Comparison of ENCODE assay signal across 16 cellular contexts in the genomic region with DNA sequence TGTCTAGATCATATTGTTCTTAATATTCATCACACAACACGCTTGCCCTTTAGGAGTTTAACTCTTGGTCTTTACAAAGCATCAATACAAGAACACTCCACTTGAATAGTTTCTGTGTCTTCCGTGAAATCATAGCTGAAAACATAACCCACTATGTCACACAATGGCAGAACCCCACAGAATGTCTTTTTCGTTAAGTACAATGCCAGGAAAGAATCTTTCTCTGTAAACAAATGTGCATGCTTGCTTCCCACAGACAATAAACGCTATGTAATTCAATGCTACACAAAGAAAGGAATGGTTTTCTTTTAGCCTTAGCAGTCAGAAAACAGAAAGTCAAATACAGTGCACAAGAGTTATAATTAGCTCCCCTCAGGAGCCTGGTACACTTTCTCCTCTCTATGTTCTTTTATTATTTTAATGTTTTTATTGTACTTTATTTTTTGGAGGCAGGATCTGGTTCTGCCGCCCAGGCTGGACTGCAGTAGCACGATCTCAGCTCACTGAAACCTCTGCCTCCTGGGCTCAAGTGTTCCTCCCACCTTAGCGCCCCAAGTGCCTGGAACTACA.
DNase-seq lines count a peak whose midpoint lies in the region; ATAC-seq, FAIRE-seq and TF ChIP-seq lines count a peak whose summit lies in the region.
"Had no signal": no experiment of that assay in that cellular context is flagged by ENCODE, and none has a peak within 500 bp of the region (broad histone marks: within the 10 kb centered on the region; RNA-seq: fewer than 3 reads in every experiment).

No MANE protein-coding gene starts in this region.

- no peaks in the 10 kb centered on the region for H3K9me1 ChIP-seq in K562 (ENCODE audit: control insufficient read depth, insufficient read depth, low read length)

- no peak overlapping the region for H2BK120ac ChIP-seq in mesendoderm (ENCODE audit: low read depth, low read length)

- peak overlapping the region; percentile 67 for H3K23ac ChIP-seq in mesendoderm (ENCODE audit: low read length)

- no peak overlapping the region for H3K4ac ChIP-seq in mesendoderm (ENCODE audit: low read depth, low read length)

- H4K20me1 ChIP-seq in GM23338 (replicated peaks; ENCODE audit: insufficient read depth) (peaks cover 7% of the 10 kb centered on the region; the same call in 1 of the 2 replicates), K562 (replicated peaks; ENCODE audit: control insufficient read depth, insufficient read depth, low read length) (peaks cover 7% of the 10 kb centered on the region; the same call in 1 of the 2 replicates)

- no peaks in the 10 kb centered on the region for H3K27me3 ChIP-seq in GM23338 (ENCODE audit: insufficient read depth)
- no peaks in the 10 kb centered on the region for H3K27me3 ChIP-seq in K562 (ENCODE audit: control insufficient read depth in 2 of 2, insufficient read depth in 2 of 2, low read length in 2 of 2)
- H3K27me3 ChIP-seq in mesendoderm (ENCODE audit: insufficient read depth, low read length, poor library complexity): no peaks in the 10 kb centered on the region
- H3K27me3 ChIP-seq: BE2C had no signal

- no peak overlapping the region for H2BK5ac ChIP-seq in mesendoderm (ENCODE audit: low read length)

- H3K36me3 ChIP-seq in GM23338 (ENCODE audit: insufficient read depth) (no peaks in the 10 kb centered on the region), K562 (ENCODE audit: control insufficient read depth, insufficient read depth, low read length) (peaks cover 12% of the 10 kb centered on the region), mesendoderm (ENCODE audit: control insufficient read depth, insufficient read depth, low read length) (no peaks in the 10 kb centered on the region)
- H3K36me3 ChIP-seq: BE2C had no signal

- WGBS in K562 (ENCODE audit: insufficient coverage, low coverage, missing lambda C conversion rate): 71% methylated on average over 7 of the region's 7 CpGs
- no CpG with 5 or more reads among the region's 7 CpGs for WGBS in mesendoderm (ENCODE audit: extremely low coverage, insufficient coverage, low lambda C conversion rate)

- no peak for TF ChIP-seq POLR2A in K562 (conservative IDR thresholded peaks at IDR 0.05)

- H4K5ac ChIP-seq in mesendoderm (ENCODE audit: low read length): no peak overlapping the region

- H3K4me1 Mint-ChIP-seq in GM23338: peaks cover 22% of the 10 kb centered on the region

- H3K36me3 Mint-ChIP-seq in GM23338 (ENCODE audit: low read depth): no peaks in the 10 kb centered on the region; the same call in 2 of the 3 replicates

- no peak overlapping the region for H2AFZ ChIP-seq in GM23338
- H2AFZ ChIP-seq in K562 (ENCODE audit: low read depth, low read length): no peak overlapping the region
- H2AFZ ChIP-seq: GM23248 had no signal

- no peak overlapping the region for H4K8ac ChIP-seq in mesendoderm (ENCODE audit: low read depth, low read length)

- TF ChIP-seq CTCF in GM23338 (conservative IDR thresholded peaks at IDR 0.05; ENCODE audit: low read depth in 2 of 2) (no peak), K562 (IDR thresholded peaks at IDR 0.05 in 2 of 3, conservative IDR thresholded peaks at IDR 0.05 in 1 of 3; ENCODE audit: insufficient read depth in 2 of 3, low read depth in 1 of 3, low read length in 3 of 3) (no peak)

- no peak overlapping the region for H3K27ac Mint-ChIP-seq in GM23338
- H3K27ac Mint-ChIP-seq: stimulated activated naive CD8-positive, alpha-beta T cell treated with anti-CD3 and anti-CD28 coated beads, Interleukin-15, amount 100 ng/mL, for 72 hours had no signal

- H3K4me2 ChIP-seq in GM23338 (no peak overlapping the region), K562 (ENCODE audit: insufficient read depth, low read length) (no peak overlapping the region), mesendoderm (ENCODE audit: low read length) (no peak overlapping the region)
- H3K4me2 ChIP-seq: KMS-11 had no signal

- H3K9me2 ChIP-seq in GM23338 (ENCODE audit: insufficient read depth): no peaks in the 10 kb centered on the region

- H3K4me3 ChIP-seq in GM23338: no peak overlapping the region
- no peak overlapping the region for H3K4me3 ChIP-seq in K562
- H3K4me3 ChIP-seq in mesendoderm (ENCODE audit: low read length): no peak overlapping the region
- H3K4me3 ChIP-seq: GM23248 had no signal

- no peaks in the 10 kb centered on the region for H3K9me3 ChIP-seq in K562 (replicated peaks; ENCODE audit: control insufficient read depth, insufficient read depth, low read depth, low read length)
- H3K9me3 ChIP-seq: BE2C had no signal

- no peak overlapping the region for H3K56ac ChIP-seq in mesendoderm (ENCODE audit: low read length)

- H3K9ac ChIP-seq in K562 (ENCODE audit: insufficient read depth in 1 of 2, low read depth in 2 of 2, low read length in 2 of 2) (no peak overlapping the region), mesendoderm (ENCODE audit: low read length) (no peak overlapping the region)
- H3K9ac ChIP-seq: GM23248, KMS-11 had no signal

- peaks cover 5% of the 10 kb centered on the region for H3K27me3 Mint-ChIP-seq in GM23338 (ENCODE audit: insufficient read depth, low read depth, poor library complexity)
- H3K27me3 Mint-ChIP-seq: stimulated activated naive CD8-positive, alpha-beta T cell treated with anti-CD3 and anti-CD28 coated beads, Interleukin-15, amount 100 ng/mL, for 72 hours had no signal

- DNase-seq in GM23338 (ENCODE audit: low spot score) (no peak), NCI-H2107 treated with DMSO at 0.1 percent for 48 hours (lab: John Stamatoyannopoulos, UW; ENCODE audit: unreplicated experiment) (peak; percentile 94), K562 (ENCODE audit: extremely low read depth in 1 of 4, low spot score in 3 of 4) (no peak), mesendoderm (no peak), T-helper 9 cell (no peak), mucosa of gallbladder (ENCODE audit: low spot score) (no peak)
- DNase-seq: activated CD4-positive, alpha-beta T cell treated with anti-CD3 and anti-CD28 coated beads, Interleukin-2, amount 50 U/mL, for 4 hours; BE2C; GM23248; left colon; NCI-H524; RPMI8226; stimulated activated naive CD8-positive, alpha-beta T cell treated with anti-CD3 and anti-CD28 coated beads, Interleukin-15, amount 100 ng/mL, for 72 hours had no signal

- H3K9me3 Mint-ChIP-seq in GM23338: no peaks in the 10 kb centered on the region
- H3K9me3 Mint-ChIP-seq: stimulated activated naive CD8-positive, alpha-beta T cell treated with anti-CD3 and anti-CD28 coated beads, Interleukin-15, amount 100 ng/mL, for 72 hours had no signal

- TSS peak; percentile 19 for BruUV-seq in K562 (replicated peaks; lab: Mats Ljungman, UMichigan)

- no peak overlapping the region for H3K4me3 Mint-ChIP-seq in GM23338
- H3K4me3 Mint-ChIP-seq: stimulated activated naive CD8-positive, alpha-beta T cell treated with anti-CD3 and anti-CD28 coated beads, Interleukin-15, amount 100 ng/mL, for 72 hours had no signal

- peak overlapping the region; percentile 1; the same call in 1 of the 2 replicates for H3K27ac ChIP-seq in GM23338 (ENCODE audit: low read depth)
- H3K27ac ChIP-seq in K562 (ENCODE audit: extremely low read depth, low read depth, low read length): no peak overlapping the region
- H3K27ac ChIP-seq in mesendoderm (ENCODE audit: low read depth, low read length): no peak overlapping the region
- H3K27ac ChIP-seq: GM23248, KMS-11 had no signal

- no peak for TF ChIP-seq EP300 in K562 (IDR thresholded peaks at IDR 0.05; ENCODE audit: low read length)

- in situ Hi-C loops in K562 (cut with MboI): no loop called here

- POLR2A ChIA-PET in K562 (lab: Yijun Ruan, JAX): interaction anchor here (0.5 kb wide), 1 partner anchor 649 kb away, joined by 3 read pairs; no protein-coding TSS in a partner anchor

- no peak for TF ChIP-seq RAD21 in K562 (CRISPR knock-in tag; conservative IDR thresholded peaks at IDR 0.05 in 1 of 2, IDR thresholded peaks at IDR 0.05 in 1 of 2)

- no peak overlapping the region for H3K18ac ChIP-seq in mesendoderm (ENCODE audit: low read length)

- CTCF ChIA-PET in K562 (lab: Yijun Ruan, JAX; ENCODE audit: low intra/inter-chr PET ratio): no interaction called here

- intact Hi-C loops in K562 (cut with micrococcal nuclease): no loop called here

- no peaks in the 10 kb centered on the region for H3F3A ChIP-seq in GM23338 (replicated peaks; ENCODE audit: low read depth)

- no peak overlapping the region for H2BK15ac ChIP-seq in mesendoderm (replicated peaks; ENCODE audit: low read depth)

- H3K4me1 ChIP-seq in GM23338 (ENCODE audit: insufficient read depth): peaks cover 7% of the 10 kb centered on the region
- H3K4me1 ChIP-seq in K562 (replicated peaks in 1 of 2; ENCODE audit: control insufficient read depth in 2 of 2, insufficient read depth in 2 of 2, low read length in 2 of 2): peaks cover 0 to 10% of the 10 kb centered on the region in 2 experiments; a peak in 2 of 5 replicates
- H3K4me1 ChIP-seq in mesendoderm (ENCODE audit: control insufficient read depth, low read depth, low read length): no peaks in the 10 kb centered on the region

- H3K79me2 ChIP-seq in GM23338 (replicated peaks; ENCODE audit: insufficient read depth): peaks cover 40% of the 10 kb centered on the region
- peaks cover 5% of the 10 kb centered on the region; the same call in 1 of the 3 replicates for H3K79me2 ChIP-seq in K562 (ENCODE audit: control insufficient read depth, insufficient read depth, low read length)
- no peaks in the 10 kb centered on the region for H3K79me2 ChIP-seq in mesendoderm (ENCODE audit: control insufficient read depth, insufficient read depth, low read length)

- H2AK5ac ChIP-seq in mesendoderm (ENCODE audit: low read length): no peak overlapping the region

- no peak for FAIRE-seq in K562 (lab: Jason Lieb, UNC)

- ATAC-seq in GM23338 (no peak), K562 (no peak), HG03457 (IDR thresholded peaks at IDR 0.05; ENCODE audit: unreplicated experiment) (no peak), GM18858 (IDR thresholded peaks at IDR 0.05; ENCODE audit: unreplicated experiment) (no peak)
- ATAC-seq: left colon; stimulated activated naive CD8-positive, alpha-beta T cell treated with anti-CD3 and anti-CD28 coated beads, Interleukin-15, amount 100 ng/mL, for 72 hours had no signal

- peaks cover 9% of the 10 kb centered on the region for H3K79me1 ChIP-seq in mesendoderm (ENCODE audit: low read length)

TF ChIP-seq in GM23338, 12 proteins besides CTCF, POLR2A, EP300 and RAD21 (continues in another document):
- TF ChIP-seq NANOG (IDR thresholded peaks at IDR 0.05; ENCODE audit: borderline replicate concordance) (no peak), POLR2AphosphoS5 (IDR thresholded peaks at IDR 0.05; ENCODE audit: low read depth) (no peak), ZNF114 (CRISPR knock-in tag; IDR thresholded peaks at IDR 0.05) (no peak), JUNB (IDR thresholded peaks at IDR 0.05; ENCODE audit: unreplicated experiment) (no peak), STAT1 (IDR thresholded peaks at IDR 0.05; ENCODE audit: unreplicated experiment) (no peak)

TF ChIP-seq in K562, 482 proteins besides CTCF, POLR2A, EP300 and RAD21 (continues in another document):
- TF ChIP-seq SP2 (IDR thresholded peaks at IDR 0.05; ENCODE audit: extremely low read depth, low read depth, low read length, poor library complexity, severe bottlenecking) (no peak), PTTG1 (tag; IDR thresholded peaks at IDR 0.05; ENCODE audit: low read depth) (no peak)
